In the genomic region with DNA sequence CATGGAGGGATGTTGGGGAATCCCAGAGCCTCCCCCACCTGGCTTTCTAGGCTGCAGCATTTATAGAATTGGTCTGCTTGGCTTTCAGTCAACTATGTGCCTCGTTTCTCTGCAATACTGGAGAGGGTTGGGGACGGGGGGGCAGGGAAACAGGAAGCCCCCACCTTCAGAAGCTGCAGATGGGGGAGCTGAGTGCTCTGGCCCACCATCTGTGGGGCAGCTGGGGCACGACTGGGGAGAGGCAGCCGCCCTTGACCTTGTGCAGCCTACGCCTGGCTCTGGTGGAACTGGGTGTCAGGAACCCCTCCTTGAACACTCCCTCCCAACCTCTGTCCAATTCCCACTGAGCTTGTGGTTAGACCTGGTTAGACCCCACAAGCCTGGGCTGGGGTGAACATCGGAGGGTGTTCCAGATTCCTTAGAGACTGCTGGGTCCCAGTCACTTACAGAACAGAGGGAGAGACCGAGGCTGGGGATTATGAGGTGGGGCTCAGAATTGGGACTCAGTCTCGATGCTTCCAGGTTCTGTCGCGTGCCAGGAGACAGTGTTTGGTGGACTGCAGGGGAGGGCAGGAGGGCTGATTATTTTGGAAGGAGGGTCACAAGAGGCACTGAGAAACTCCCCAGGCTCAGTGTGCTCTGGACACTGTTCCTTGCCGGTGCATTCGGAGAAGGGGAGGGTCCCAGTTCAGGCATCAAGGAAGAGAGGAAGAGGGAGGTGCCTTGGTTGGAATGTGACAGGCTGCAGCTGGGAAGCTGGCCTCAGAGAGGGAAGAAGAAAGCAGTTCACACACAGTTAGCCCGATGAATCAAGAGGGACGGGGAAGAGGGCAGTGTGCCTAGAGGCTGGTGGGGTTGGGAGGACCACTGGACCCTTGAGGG, we compare ENCODE assay signal across 12 cellular contexts. TPM values are rescaled to one million over a fixed set of nuclear protein-coding genes. Genes with fewer than 3 reads are reported as not detected.
DNase-seq lines count a peak whose midpoint lies in the region; TF ChIP-seq lines count a peak whose summit lies in the region.
"Had no signal": no experiment of that assay in that cellular context is flagged by ENCODE, and none has a peak within 500 bp of the region (broad histone marks: within the 10 kb centered on the region; RNA-seq: fewer than 3 reads in every experiment).

No MANE protein-coding gene starts in this region.

- TF ChIP-seq CTCF in choroid plexus epithelial cell (conservative IDR thresholded peaks at IDR 0.05; ENCODE audit: low read depth, low read length) = no peak

- intact Hi-C loops in posterior vena cava (cut with DNase I) = loop anchor here (2.0 to 5.0 kb wide), 2 partner anchors 61 to 66 kb away; no protein-coding TSS in a partner anchor
- intact Hi-C loops in head of caudate nucleus (cut with DNase I) = no loop called here

- no peak overlapping the region for H3K4me3 ChIP-seq in choroid plexus epithelial cell (ENCODE audit: low read depth, low read length)
- H3K4me3 ChIP-seq: MG63 had no signal

- DNase-seq in AG20443 (ENCODE audit: low spot score) = peak; percentile 36
- DNase-seq in choroid plexus epithelial cell (ENCODE audit: low read depth) = peak; percentile 65
- peak; percentile 35 for DNase-seq in iPS-NIHi7 (ENCODE audit: extremely low spot score)
- peak; percentile 56 for DNase-seq in posterior vena cava (ENCODE audit: low spot score)
- no peak for DNase-seq in HuH-7 (ENCODE audit: low spot score)
- no peak for DNase-seq in 8988T
- DNase-seq in NCI-H2029 (lab: John Stamatoyannopoulos, UW) = no peak
- DNase-seq in head of caudate nucleus = no peak
- DNase-seq: activated B cell treated with CpG ODN at 0.5 μM for 24 hours, MG63, NCI-H526, SIG-M5 had no signal

RNA-seq across cellular contexts. Expression of gene COL27A1, which starts 25.6 kb away (rescaled TPM):
- 1 to 10 TPM; 6.7 to 8.1 TPM for total RNA-seq in posterior vena cava

Comparison
In these comparisons a context has a peak if more than half of its experiments do, and no peak if none do; other contexts are left out.
1. DNase-seq: peak in AG20443 (single experiment), choroid plexus epithelial cell (single experiment), iPS-NIHi7 (single experiment) and posterior vena cava (single experiment); none in HuH-7 (single experiment), 8988T (single experiment), NCI-H2029 (single experiment) and head of caudate nucleus (0 of 42).